8 cellular contexts compared by ENCODE assay signal in the genomic region with DNA sequence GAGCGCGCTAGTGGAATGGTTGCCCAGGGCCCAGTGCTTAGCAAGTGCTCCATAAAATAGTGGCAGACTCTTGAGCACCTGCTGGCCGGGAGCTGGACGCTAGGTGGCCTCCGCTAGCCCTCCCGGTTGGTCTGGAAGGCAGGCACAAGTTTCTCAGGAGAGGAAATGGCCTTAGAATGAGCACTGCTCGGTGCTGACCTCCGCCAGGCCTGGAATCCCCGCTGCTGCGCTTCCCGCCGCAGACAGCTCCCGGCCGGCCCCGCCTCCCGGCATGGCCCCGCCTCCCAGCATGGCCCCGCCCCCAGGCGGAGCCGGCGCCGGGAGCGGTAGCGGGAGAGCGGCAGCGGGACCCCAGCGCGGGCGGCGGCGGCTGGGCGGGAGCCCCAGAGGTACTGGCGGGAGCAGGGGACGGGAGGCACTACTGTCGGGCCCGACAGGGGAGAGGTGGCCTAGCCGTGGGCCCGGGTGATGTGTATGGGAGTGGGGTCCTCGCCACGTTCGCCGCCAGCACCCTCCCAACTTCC. TPM values are rescaled to one million over a fixed set of nuclear protein-coding genes. Genes with fewer than 3 reads are reported as not detected.
A peak's percentile ranks its signal among the peaks of the same experiment; 100 is the strongest.
DNase-seq lines count a peak whose midpoint lies in the region; ATAC-seq and TF ChIP-seq lines count a peak whose summit lies in the region.

A gene with protein sequence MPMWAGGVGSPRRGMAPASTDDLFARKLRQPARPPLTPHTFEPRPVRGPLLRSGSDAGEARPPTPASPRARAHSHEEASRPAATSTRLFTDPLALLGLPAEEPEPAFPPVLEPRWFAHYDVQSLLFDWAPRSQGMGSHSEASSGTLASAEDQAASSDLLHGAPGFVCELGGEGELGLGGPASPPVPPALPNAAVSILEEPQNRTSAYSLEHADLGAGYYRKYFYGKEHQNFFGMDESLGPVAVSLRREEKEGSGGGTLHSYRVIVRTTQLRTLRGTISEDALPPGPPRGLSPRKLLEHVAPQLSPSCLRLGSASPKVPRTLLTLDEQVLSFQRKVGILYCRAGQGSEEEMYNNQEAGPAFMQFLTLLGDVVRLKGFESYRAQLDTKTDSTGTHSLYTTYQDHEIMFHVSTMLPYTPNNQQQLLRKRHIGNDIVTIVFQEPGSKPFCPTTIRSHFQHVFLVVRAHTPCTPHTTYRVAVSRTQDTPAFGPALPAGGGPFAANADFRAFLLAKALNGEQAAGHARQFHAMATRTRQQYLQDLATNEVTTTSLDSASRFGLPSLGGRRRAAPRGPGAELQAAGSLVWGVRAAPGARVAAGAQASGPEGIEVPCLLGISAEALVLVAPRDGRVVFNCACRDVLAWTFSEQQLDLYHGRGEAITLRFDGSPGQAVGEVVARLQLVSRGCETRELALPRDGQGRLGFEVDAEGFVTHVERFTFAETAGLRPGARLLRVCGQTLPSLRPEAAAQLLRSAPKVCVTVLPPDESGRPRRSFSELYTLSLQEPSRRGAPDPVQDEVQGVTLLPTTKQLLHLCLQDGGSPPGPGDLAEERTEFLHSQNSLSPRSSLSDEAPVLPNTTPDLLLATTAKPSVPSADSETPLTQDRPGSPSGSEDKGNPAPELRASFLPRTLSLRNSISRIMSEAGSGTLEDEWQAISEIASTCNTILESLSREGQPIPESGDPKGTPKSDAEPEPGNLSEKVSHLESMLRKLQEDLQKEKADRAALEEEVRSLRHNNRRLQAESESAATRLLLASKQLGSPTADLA (plus strand): TSS at position 308 of the 524 bp plus-strand sequence. CDS start 2,821 bp downstream, outside the sequence.

- peaks cover 44% of the 10 kb centered on the region for H3K36me3 ChIP-seq in KOPT-K1 (ENCODE audit: insufficient read depth, low read length)
- H3K36me3 ChIP-seq in left ventricle myocardium inferior, result peaks cover 66% of the 10 kb centered on the region
- peaks cover 0 to 39% of the 10 kb centered on the region in 2 donors for H3K36me3 ChIP-seq in vagina

- peak within 1 kb of the TSS; percentile 81 for H3K4me3 ChIP-seq in left ventricle myocardium inferior
- peak within 1 kb of the TSS; percentile 74 to 81 for H3K4me3 ChIP-seq in vagina

- ATAC-seq in GM21423 (IDR thresholded peaks at IDR 0.05; ENCODE audit: unreplicated experiment) (peak; percentile 32), T-helper 17 cell (peak; percentile 54)

- TF ChIP-seq CTCF in left ventricle myocardium inferior (IDR thresholded peaks at IDR 0.05; ENCODE audit: borderline replicate concordance) (peak; percentile 61), progenitor cell of endocrine pancreas (IDR thresholded peaks at IDR 0.05; ENCODE audit: unreplicated experiment) (peak; percentile 56), vagina (IDR thresholded peaks at IDR 0.05) (no peak)

- in situ Hi-C loops in Caki2 (cut with HindIII; ENCODE audit: low pct_unique_long_range_greater_than_20kb, low sequenced_read_pairs), result no loop called here

- intact Hi-C loops in left ventricle myocardium inferior (cut with micrococcal nuclease), result no loop called here
- intact Hi-C loops in vagina (cut with DNase I), result no loop called here

- H3K27me3 ChIP-seq in left ventricle myocardium inferior (ENCODE audit: low read depth), result no peaks in the 10 kb centered on the region
- no peaks in the 10 kb centered on the region for H3K27me3 ChIP-seq in vagina

- H3K36me3 Mint-ChIP-seq in T-helper 17 cell (ENCODE audit: low read depth) (no peaks in the 10 kb centered on the region), progenitor cell of endocrine pancreas (ENCODE audit: insufficient read depth) (peaks cover 3% of the 10 kb centered on the region)

- H3K9me3 Mint-ChIP-seq in progenitor cell of endocrine pancreas (ENCODE audit: low read depth), result no peaks in the 10 kb centered on the region

- H3K9me3 ChIP-seq in KOPT-K1 (ENCODE audit: insufficient read depth, low read length, poor library complexity, severe bottlenecking) (no peaks in the 10 kb centered on the region), T-helper 17 cell (ENCODE audit: control insufficient read depth, low read length, poor library complexity, severe bottlenecking) (no peaks in the 10 kb centered on the region), left ventricle myocardium inferior (replicated peaks) (no peaks in the 10 kb centered on the region), vagina (no peaks in the 10 kb centered on the region)

- peak within 1 kb of the TSS; percentile 95 for H3K4me3 Mint-ChIP-seq in T-helper 17 cell
- peak within 1 kb of the TSS; percentile 70 for H3K4me3 Mint-ChIP-seq in progenitor cell of endocrine pancreas (ENCODE audit: low read depth)

- H3K27me3 Mint-ChIP-seq in T-helper 17 cell (no peaks in the 10 kb centered on the region), progenitor cell of endocrine pancreas (peaks cover 6% of the 10 kb centered on the region)

- H3K27ac Mint-ChIP-seq in T-helper 17 cell, result peak within 1 kb of the TSS; percentile 94
- H3K27ac Mint-ChIP-seq in progenitor cell of endocrine pancreas, result peak within 1 kb of the TSS; percentile 81

- peak; percentile 70 for DNase-seq in Caki2 (ENCODE audit: low read depth)
- peak; percentile 58 to 80 (median 77) for DNase-seq in T-helper 17 cell
- peak in 40 of 56 donors; percentile 8 to 77 (median 40) for DNase-seq in amygdala (lab: John Stamatoyannopoulos, UW)
- DNase-seq in left ventricle myocardium inferior, result peak; percentile 79
- peak; percentile 60 for DNase-seq in progenitor cell of endocrine pancreas (ENCODE audit: low spot score, unreplicated experiment)
- DNase-seq in vagina (ENCODE audit: extremely low spot score in 2 of 2), result no peak

- peaks cover 39% of the 10 kb centered on the region for H3K4me1 Mint-ChIP-seq in T-helper 17 cell
- peaks cover 6% of the 10 kb centered on the region for H3K4me1 Mint-ChIP-seq in progenitor cell of endocrine pancreas (ENCODE audit: low read depth)

- TF ChIP-seq POLR2A in vagina (IDR thresholded peaks at IDR 0.05), result peak in 1 of 2 donors; percentile 76

- H3K27ac ChIP-seq in KOPT-K1 (ENCODE audit: low read depth, low read length, poor library complexity, severe bottlenecking), result peak within 1 kb of the TSS; percentile 64
- peak within 1 kb of the TSS; percentile 95 for H3K27ac ChIP-seq in left ventricle myocardium inferior (replicated peaks)
- H3K27ac ChIP-seq in vagina, result peak within 1 kb of the TSS; percentile 85

- H3K4me1 ChIP-seq in left ventricle myocardium inferior (peaks cover 64% of the 10 kb centered on the region), vagina (peaks cover 46% of the 10 kb centered on the region)

RNA-seq across cellular contexts. Expression of the gene that starts here (rescaled TPM):
- total RNA-seq in Caki2 (2014; rRNA removed; shearing (Covaris generic); ENCODE audit: low replicate concordance), result 12.2 and 34.4 TPM in 2 replicates
- total RNA-seq in T-helper 17 cell, result 100 to 1,000 TPM; 142 to 182 TPM
- 21.0 TPM for total RNA-seq in left ventricle myocardium inferior
- 19.5 and 20.2 TPM in 2 replicates for total RNA-seq in progenitor cell of endocrine pancreas
- total RNA-seq in vagina, result 63.3 TPM

Comparison
In these comparisons a context has a peak if more than half of its experiments do, and no peak if none do; other contexts are left out.
1. DNase-seq: peak in Caki2 (single experiment), T-helper 17 cell (3 of 3), amygdala (40 of 56), left ventricle myocardium inferior (single experiment) and progenitor cell of endocrine pancreas (single experiment); none in vagina (0 of 2).
2. CTCF ChIP-seq: peak in left ventricle myocardium inferior (single experiment) and progenitor cell of endocrine pancreas (single experiment); none in vagina (0 of 3).
3. Peak in every context shown above with its lines, with median percentiles within 50 percentile points of each other: H3K27ac ChIP-seq.